Comparison of ENCODE assay signal across 1 cellular context in the genomic region with DNA sequence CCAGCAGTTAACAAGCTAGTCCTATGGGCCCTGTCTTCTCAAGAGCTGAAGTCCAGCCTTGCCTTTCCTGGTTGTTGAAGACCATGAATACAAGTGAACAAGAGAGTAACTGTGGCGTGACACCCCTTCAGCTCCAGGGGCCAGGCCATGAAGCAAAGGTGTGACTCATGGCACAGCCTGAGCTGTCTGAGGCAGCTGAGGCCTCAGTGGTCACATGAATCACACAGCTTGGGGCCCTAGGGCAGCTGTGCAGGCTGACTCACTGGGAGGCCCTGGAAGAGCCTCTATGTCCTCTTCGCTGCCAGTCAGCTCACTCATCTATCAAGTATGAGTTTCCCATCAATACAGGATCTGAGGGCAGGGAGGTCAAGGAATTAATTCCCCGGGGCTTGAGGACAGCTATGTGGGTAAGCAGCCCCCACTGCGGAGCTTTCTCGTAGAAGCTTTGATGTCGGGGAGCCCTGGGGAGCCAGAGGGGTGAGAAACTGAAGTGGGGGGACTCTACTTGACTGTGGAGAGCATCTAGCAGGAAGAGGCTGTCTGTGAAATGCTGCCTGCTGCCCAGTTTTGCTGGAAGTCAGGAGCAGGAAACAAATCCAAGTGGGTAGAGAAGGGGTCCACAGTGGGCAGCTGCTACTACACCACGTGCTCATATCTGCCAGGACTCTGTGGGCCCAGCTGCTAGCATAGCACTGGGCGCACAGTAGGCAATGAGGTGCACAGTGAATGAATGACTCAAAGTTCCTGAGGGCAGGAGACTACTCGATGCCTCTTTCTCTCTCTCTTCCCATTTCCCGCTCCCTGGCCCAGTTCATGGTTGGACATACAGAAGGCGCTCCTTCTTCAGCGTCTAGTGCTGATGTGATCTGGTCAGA.
TF ChIP-seq lines count a peak whose summit lies in the region.

No MANE protein-coding gene starts in this region.

TF ChIP-seq in HepG2, 621 proteins besides CTCF, POLR2A, EP300 and RAD21 (continued from another document and continues in another):
- TF ChIP-seq LBX2 (CRISPR knock-in tag; IDR thresholded peaks at IDR 0.05; ENCODE audit: borderline replicate concordance) (no peak), THAP11 (CRISPR knock-in tag; IDR thresholded peaks at IDR 0.05) (peak; percentile 71), SATB2 (CRISPR knock-in tag; IDR thresholded peaks at IDR 0.05) (no peak), RFXANK (CRISPR knock-in tag; IDR thresholded peaks at IDR 0.05) (no peak), SMC3 (IDR thresholded peaks at IDR 0.05; ENCODE audit: low read length) (peak; percentile 4; the same call in 1 of the 2 replicates), SRSF1 (optimal IDR thresholded peaks at IDR 0.05; ENCODE audit: low read depth, low read length) (no peak), ZNF367 (CRISPR knock-in tag; IDR thresholded peaks at IDR 0.05; ENCODE audit: borderline replicate concordance) (no peak), SRSF4 (IDR thresholded peaks at IDR 0.05; ENCODE audit: low read depth, low read length, poor library complexity, severe bottlenecking) (no peak), ZNF550 (CRISPR knock-in tag; IDR thresholded peaks at IDR 0.05; ENCODE audit: borderline replicate concordance) (no peak), TEAD3 (CRISPR knock-in tag; optimal IDR thresholded peaks at IDR 0.05; ENCODE audit: borderline replicate concordance) (peak; percentile 81), ZNF446 (CRISPR knock-in tag; IDR thresholded peaks at IDR 0.05) (no peak), FLYWCH1 (CRISPR knock-in tag; IDR thresholded peaks at IDR 0.05) (no peak), ZNF44 (CRISPR knock-in tag; IDR thresholded peaks at IDR 0.05) (no peak), BHLHE40 (IDR thresholded peaks at IDR 0.05; ENCODE audit: low read length) (peak; percentile 77), CSRNP1 (CRISPR knock-in tag; IDR thresholded peaks at IDR 0.05) (no peak; the same call in 1 of the 2 replicates), ZBTB7A (CRISPR knock-in tag; IDR thresholded peaks at IDR 0.05) (no peak), ZNF891 (CRISPR knock-in tag; IDR thresholded peaks at IDR 0.05) (no peak), ZFP36 (IDR thresholded peaks at IDR 0.05; ENCODE audit: borderline replicate concordance, low read depth, low read length, partially characterized antibody) (no peak), ZSCAN29 (CRISPR knock-in tag; conservative IDR thresholded peaks at IDR 0.05) (no peak), DBP (CRISPR knock-in tag; IDR thresholded peaks at IDR 0.05; ENCODE audit: not compliant biosample characterization) (no peak), ONECUT2 (CRISPR knock-in tag; IDR thresholded peaks at IDR 0.05) (no peak), HOXA3 (CRISPR knock-in tag; IDR thresholded peaks at IDR 0.05) (no peak), ZNF777 (CRISPR knock-in tag; IDR thresholded peaks at IDR 0.05) (no peak), ZNF782 (CRISPR knock-in tag; IDR thresholded peaks at IDR 0.05; ENCODE audit: borderline replicate concordance) (no peak), ZNF543 (CRISPR knock-in tag; IDR thresholded peaks at IDR 0.05) (no peak), IRF9 (CRISPR knock-in tag; IDR thresholded peaks at IDR 0.05; ENCODE audit: borderline replicate concordance) (no peak), HNF4A (CRISPR knock-in tag; IDR thresholded peaks at IDR 0.05) (no peak), ZZZ3 (CRISPR knock-in tag; IDR thresholded peaks at IDR 0.05; ENCODE audit: borderline replicate concordance) (peak; percentile 41; the same call in 1 of the 2 replicates), CERS6 (CRISPR knock-in tag; IDR thresholded peaks at IDR 0.05) (no peak)
- TF ChIP-seq, protein P1, sequence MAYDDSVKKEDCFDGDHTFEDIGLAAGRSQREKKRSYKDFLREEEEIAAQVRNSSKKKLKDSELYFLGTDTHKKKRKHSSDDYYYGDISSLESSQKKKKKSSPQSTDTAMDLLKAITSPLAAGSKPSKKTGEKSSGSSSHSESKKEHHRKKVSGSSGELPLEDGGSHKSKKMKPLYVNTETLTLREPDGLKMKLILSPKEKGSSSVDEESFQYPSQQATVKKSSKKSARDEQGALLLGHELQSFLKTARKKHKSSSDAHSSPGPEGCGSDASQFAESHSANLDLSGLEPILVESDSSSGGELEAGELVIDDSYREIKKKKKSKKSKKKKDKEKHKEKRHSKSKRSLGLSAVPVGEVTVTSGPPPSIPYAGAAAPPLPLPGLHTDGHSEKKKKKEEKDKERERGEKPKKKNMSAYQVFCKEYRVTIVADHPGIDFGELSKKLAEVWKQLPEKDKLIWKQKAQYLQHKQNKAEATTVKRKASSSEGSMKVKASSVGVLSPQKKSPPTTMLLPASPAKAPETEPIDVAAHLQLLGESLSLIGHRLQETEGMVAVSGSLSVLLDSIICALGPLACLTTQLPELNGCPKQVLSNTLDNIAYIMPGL (CRISPR knock-in tag; IDR thresholded peaks at IDR 0.05; ENCODE audit: borderline replicate concordance in 1 of 2, low read depth in 1 of 2), result peak in 1 of 2 experiments; percentile 79; a peak in 2 of 4 replicates
- TF ChIP-seq, protein P2, sequence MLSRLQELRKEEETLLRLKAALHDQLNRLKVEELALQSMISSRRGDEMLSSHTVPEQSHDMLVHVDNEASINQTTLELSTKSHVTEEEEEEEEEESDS (CRISPR knock-in tag; IDR thresholded peaks at IDR 0.05; ENCODE audit: borderline replicate concordance), result no peak
- TF ChIP-seq, protein P3, sequence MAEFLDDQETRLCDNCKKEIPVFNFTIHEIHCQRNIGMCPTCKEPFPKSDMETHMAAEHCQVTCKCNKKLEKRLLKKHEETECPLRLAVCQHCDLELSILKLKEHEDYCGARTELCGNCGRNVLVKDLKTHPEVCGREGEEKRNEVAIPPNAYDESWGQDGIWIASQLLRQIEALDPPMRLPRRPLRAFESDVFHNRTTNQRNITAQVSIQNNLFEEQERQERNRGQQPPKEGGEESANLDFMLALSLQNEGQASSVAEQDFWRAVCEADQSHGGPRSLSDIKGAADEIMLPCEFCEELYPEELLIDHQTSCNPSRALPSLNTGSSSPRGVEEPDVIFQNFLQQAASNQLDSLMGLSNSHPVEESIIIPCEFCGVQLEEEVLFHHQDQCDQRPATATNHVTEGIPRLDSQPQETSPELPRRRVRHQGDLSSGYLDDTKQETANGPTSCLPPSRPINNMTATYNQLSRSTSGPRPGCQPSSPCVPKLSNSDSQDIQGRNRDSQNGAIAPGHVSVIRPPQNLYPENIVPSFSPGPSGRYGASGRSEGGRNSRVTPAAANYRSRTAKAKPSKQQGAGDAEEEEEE (CRISPR knock-in tag; IDR thresholded peaks at IDR 0.05; ENCODE audit: borderline replicate concordance), result no peak
- TF ChIP-seq, protein P4, sequence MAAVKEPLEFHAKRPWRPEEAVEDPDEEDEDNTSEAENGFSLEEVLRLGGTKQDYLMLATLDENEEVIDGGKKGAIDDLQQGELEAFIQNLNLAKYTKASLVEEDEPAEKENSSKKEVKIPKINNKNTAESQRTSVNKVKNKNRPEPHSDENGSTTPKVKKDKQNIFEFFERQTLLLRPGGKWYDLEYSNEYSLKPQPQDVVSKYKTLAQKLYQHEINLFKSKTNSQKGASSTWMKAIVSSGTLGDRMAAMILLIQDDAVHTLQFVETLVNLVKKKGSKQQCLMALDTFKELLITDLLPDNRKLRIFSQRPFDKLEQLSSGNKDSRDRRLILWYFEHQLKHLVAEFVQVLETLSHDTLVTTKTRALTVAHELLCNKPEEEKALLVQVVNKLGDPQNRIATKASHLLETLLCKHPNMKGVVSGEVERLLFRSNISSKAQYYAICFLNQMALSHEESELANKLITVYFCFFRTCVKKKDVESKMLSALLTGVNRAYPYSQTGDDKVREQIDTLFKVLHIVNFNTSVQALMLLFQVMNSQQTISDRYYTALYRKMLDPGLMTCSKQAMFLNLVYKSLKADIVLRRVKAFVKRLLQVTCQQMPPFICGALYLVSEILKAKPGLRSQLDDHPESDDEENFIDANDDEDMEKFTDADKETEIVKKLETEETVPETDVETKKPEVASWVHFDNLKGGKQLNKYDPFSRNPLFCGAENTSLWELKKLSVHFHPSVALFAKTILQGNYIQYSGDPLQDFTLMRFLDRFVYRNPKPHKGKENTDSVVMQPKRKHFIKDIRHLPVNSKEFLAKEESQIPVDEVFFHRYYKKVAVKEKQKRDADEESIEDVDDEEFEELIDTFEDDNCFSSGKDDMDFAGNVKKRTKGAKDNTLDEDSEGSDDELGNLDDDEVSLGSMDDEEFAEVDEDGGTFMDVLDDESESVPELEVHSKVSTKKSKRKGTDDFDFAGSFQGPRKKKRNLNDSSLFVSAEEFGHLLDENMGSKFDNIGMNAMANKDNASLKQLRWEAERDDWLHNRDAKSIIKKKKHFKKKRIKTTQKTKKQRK (IDR thresholded peaks at IDR 0.05; ENCODE audit: low read length), result no peak
- TF ChIP-seq, protein P5, sequence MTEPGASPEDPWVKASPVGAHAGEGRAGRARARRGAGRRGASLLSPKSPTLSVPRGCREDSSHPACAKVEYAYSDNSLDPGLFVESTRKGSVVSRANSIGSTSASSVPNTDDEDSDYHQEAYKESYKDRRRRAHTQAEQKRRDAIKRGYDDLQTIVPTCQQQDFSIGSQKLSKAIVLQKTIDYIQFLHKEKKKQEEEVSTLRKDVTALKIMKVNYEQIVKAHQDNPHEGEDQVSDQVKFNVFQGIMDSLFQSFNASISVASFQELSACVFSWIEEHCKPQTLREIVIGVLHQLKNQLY (CRISPR knock-in tag; IDR thresholded peaks at IDR 0.05), result peak; percentile 81
- TF ChIP-seq, protein P6, sequence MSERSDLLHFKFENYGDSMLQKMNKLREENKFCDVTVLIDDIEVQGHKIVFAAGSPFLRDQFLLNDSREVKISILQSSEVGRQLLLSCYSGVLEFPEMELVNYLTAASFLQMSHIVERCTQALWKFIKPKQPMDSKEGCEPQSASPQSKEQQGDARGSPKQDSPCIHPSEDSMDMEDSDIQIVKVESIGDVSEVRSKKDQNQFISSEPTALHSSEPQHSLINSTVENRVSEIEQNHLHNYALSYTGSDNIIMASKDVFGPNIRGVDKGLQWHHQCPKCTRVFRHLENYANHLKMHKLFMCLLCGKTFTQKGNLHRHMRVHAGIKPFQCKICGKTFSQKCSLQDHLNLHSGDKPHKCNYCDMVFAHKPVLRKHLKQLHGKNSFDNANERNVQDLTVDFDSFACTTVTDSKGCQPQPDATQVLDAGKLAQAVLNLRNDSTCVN (CRISPR knock-in tag; IDR thresholded peaks at IDR 0.05; ENCODE audit: borderline replicate concordance), result peak; percentile 86
